ENCODE assay signal across 9 cellular contexts in genomic region chr1:208988811-208989222, GRCh38.
DNase-seq lines count a peak whose midpoint lies in the region; ATAC-seq, FAIRE-seq and TF ChIP-seq lines count a peak whose summit lies in the region.
"Had no signal": no experiment of that assay in that cellular context is flagged by ENCODE, and none has a peak within 500 bp of the region (broad histone marks: within the 10 kb centered on the region; RNA-seq: fewer than 3 reads in every experiment).

No MANE protein-coding gene starts in this region.

- H3K9me3 Mint-ChIP-seq in activated naive CD8-positive, alpha-beta T cell (ENCODE audit: low read depth) = no peaks in the 10 kb centered on the region

- peak overlapping the region; percentile 33 for H3K4me3 ChIP-seq in BJ (ENCODE audit: low read depth, low read length)
- peak overlapping the region in 4 of 5 donors; percentile 50 to 62 (median 58) for H3K4me3 ChIP-seq in subcutaneous abdominal adipose tissue (ENCODE audit: low read depth in 1 of 5, low read length in 5 of 5)
- H3K4me3 ChIP-seq in H7 (ENCODE audit: insufficient read depth, low read depth, low read length) = no peak overlapping the region
- H3K4me3 ChIP-seq: K562 had no signal

- H3K27ac ChIP-seq in subcutaneous abdominal adipose tissue (ENCODE audit: low read depth, low read length) = no peak overlapping the region

- CTCF ChIA-PET in BJ (lab: Yijun Ruan, JAX) = interaction anchor here (1.0 to 1.7 kb wide), 2 partner anchors 9 to 214 kb away, joined by 3 to 6 read pairs; no protein-coding TSS in a partner anchor

- H3K4me1 ChIP-seq in subcutaneous abdominal adipose tissue (ENCODE audit: control insufficient read depth in 5 of 5, insufficient read depth in 5 of 5, low read length in 5 of 5) = peaks cover 0 to 24% (median 2%) of the 10 kb centered on the region in 5 donors

- H3K27ac Mint-ChIP-seq in activated naive CD8-positive, alpha-beta T cell = peak overlapping the region; percentile 72

- peaks cover 19% of the 10 kb centered on the region for H3K4me1 Mint-ChIP-seq in activated naive CD8-positive, alpha-beta T cell (ENCODE audit: low read depth)

- POLR2A ChIA-PET in BJ (lab: Charles Lee) = no interaction called here

- H3K27me3 Mint-ChIP-seq in activated naive CD8-positive, alpha-beta T cell = peaks cover 2% of the 10 kb centered on the region

- ATAC-seq in GM18870 (IDR thresholded peaks at IDR 0.05; ENCODE audit: unreplicated experiment) = peak; percentile 99
- ATAC-seq in HG03039 (IDR thresholded peaks at IDR 0.05; ENCODE audit: unreplicated experiment) = peak; percentile 99
- ATAC-seq: K562 had no signal

- DNase-seq in BJ (ENCODE audit: low read depth) (no peak), NCI-H2227 treated with DMSO at 0.1 percent for 48 hours (lab: John Stamatoyannopoulos, UW) (peak; percentile 46), H7 (no peak)

- no peak for TF ChIP-seq CTCF in BJ (IDR thresholded peaks at IDR 0.05; ENCODE audit: insufficient read depth, low read depth, low read length)

- peak; percentile 30 for FAIRE-seq in islet of Langerhans (lab: Jason Lieb, UNC)
- FAIRE-seq: K562 had no signal

- peaks cover 0 to 7% (median 0%) of the 10 kb centered on the region in 5 donors for H3K9me3 ChIP-seq in subcutaneous abdominal adipose tissue (ENCODE audit: control insufficient read depth in 5 of 5, low read length in 5 of 5)

- peak overlapping the region in 4 of 5 donors; percentile 1 to 71 (median 51) for H3K9ac ChIP-seq in subcutaneous abdominal adipose tissue (ENCODE audit: low read length in 5 of 5)

- H3K27me3 ChIP-seq in BJ (ENCODE audit: control insufficient read depth, insufficient read depth, low read length) = no peaks in the 10 kb centered on the region
- H3K27me3 ChIP-seq in subcutaneous abdominal adipose tissue (ENCODE audit: control insufficient read depth in 5 of 5, insufficient read depth in 4 of 5, low read length in 5 of 5) = no peaks in the 10 kb centered on the region
- no peaks in the 10 kb centered on the region for H3K27me3 ChIP-seq in H7 (ENCODE audit: control insufficient read depth, insufficient read depth, low read length)

- H3K36me3 ChIP-seq in BJ (ENCODE audit: control insufficient read depth, insufficient read depth, low read length) = no peaks in the 10 kb centered on the region
- no peaks in the 10 kb centered on the region for H3K36me3 ChIP-seq in subcutaneous abdominal adipose tissue (ENCODE audit: control insufficient read depth in 5 of 5, insufficient read depth in 5 of 5, low read length in 5 of 5)
- no peaks in the 10 kb centered on the region for H3K36me3 ChIP-seq in H7 (replicated peaks; ENCODE audit: control insufficient read depth, insufficient read depth, low read length)

- peak overlapping the region; percentile 86 for H3K4me3 Mint-ChIP-seq in activated naive CD8-positive, alpha-beta T cell

- H3K36me3 Mint-ChIP-seq in activated naive CD8-positive, alpha-beta T cell = peaks cover 8% of the 10 kb centered on the region
